In genomic region chr18:3596324-3597158, GRCh38 we compare ENCODE assay signal across 8 cellular contexts.
A peak's percentile ranks its signal among the peaks of the same experiment; 100 is the strongest.
DNase-seq lines count a peak whose midpoint lies in the region; ATAC-seq and TF ChIP-seq lines count a peak whose summit lies in the region.

No MANE protein-coding gene starts in this region.

- DNase-seq in GM12865 (ENCODE audit: low read depth) (peak; percentile 81), Peyer's patch (peak; percentile 62 to 83 (median 80)), amygdala (lab: John Stamatoyannopoulos, UW) (peak in 33 of 56 donors; percentile 10 to 76 (median 38)), hippocampal formation (lab: John Stamatoyannopoulos, UW) (peak; percentile 21 to 51), gastrocnemius medialis (peak; percentile 35 to 49)

- peak overlapping the region; percentile 95 to 99 (median 96) for H3K27ac ChIP-seq in Peyer's patch
- peak overlapping the region; percentile 86 to 95 (median 91) for H3K27ac ChIP-seq in gastrocnemius medialis

- H3K4me3 ChIP-seq in GM12865 (ENCODE audit: low read depth, low read length) (peak overlapping the region; percentile 57), Peyer's patch (peak overlapping the region in 3 of 4 donors; percentile 25 to 66 (median 48)), gastrocnemius medialis (peak overlapping the region in 3 of 4 donors; percentile 2 to 24 (median 19))

- intact Hi-C loops in gastrocnemius medialis (cut with DNase I; ENCODE audit: low total_unique reads), result loop anchor here (5.0 kb wide), 1 partner anchor 334 kb away; the partner anchor contains the start of gene MYL12B

- H3K9me3 ChIP-seq in Peyer's patch (no peaks in the 10 kb centered on the region), gastrocnemius medialis (no peaks in the 10 kb centered on the region)

- H3K27me3 ChIP-seq in Peyer's patch (no peaks in the 10 kb centered on the region), gastrocnemius medialis (no peaks in the 10 kb centered on the region)

- peak; percentile 31 for ATAC-seq in HG02870 (IDR thresholded peaks at IDR 0.05; ENCODE audit: unreplicated experiment)
- peak in 1 of 2 donors; percentile 19 for ATAC-seq in gastrocnemius medialis
- ATAC-seq in HG03439 (IDR thresholded peaks at IDR 0.05; ENCODE audit: unreplicated experiment), result no peak
- ATAC-seq in GM21390 (IDR thresholded peaks at IDR 0.05; ENCODE audit: unreplicated experiment), result no peak

- in situ Hi-C loops in gastrocnemius medialis (cut with MboI; ENCODE audit: low sequenced_read_pairs in 4 of 4), result loop anchor here (5.0 to 10.0 kb wide), 4 partner anchors 71 to 312 kb away; partner anchors contain the start of gene TGIF1 (in 3 of the 4)

- TF ChIP-seq POLR2A in Peyer's patch (IDR thresholded peaks at IDR 0.05) (no peak), gastrocnemius medialis (IDR thresholded peaks at IDR 0.05) (no peak)

- TF ChIP-seq CTCF in GM12865 (IDR thresholded peaks at IDR 0.05; ENCODE audit: insufficient read depth, low read depth, low read length, missing control alignments) (peak; percentile 48), Peyer's patch (IDR thresholded peaks at IDR 0.05) (peak; percentile 5 to 39 (median 24)), gastrocnemius medialis (IDR thresholded peaks at IDR 0.05 in 4 of 5, conservative IDR thresholded peaks at IDR 0.05 in 1 of 5) (peak in 1 of 5 experiments; percentile 6)

- H3K36me3 ChIP-seq in Peyer's patch, result no peaks in the 10 kb centered on the region
- no peaks in the 10 kb centered on the region for H3K36me3 ChIP-seq in gastrocnemius medialis

- H3K4me1 ChIP-seq in Peyer's patch (peaks cover 12 to 41% (median 29%) of the 10 kb centered on the region in 4 donors), gastrocnemius medialis (peaks cover 35 to 44% of the 10 kb centered on the region in 2 donors)
